Comparison of ENCODE assay signal across 20 cellular contexts in the genomic region with DNA sequence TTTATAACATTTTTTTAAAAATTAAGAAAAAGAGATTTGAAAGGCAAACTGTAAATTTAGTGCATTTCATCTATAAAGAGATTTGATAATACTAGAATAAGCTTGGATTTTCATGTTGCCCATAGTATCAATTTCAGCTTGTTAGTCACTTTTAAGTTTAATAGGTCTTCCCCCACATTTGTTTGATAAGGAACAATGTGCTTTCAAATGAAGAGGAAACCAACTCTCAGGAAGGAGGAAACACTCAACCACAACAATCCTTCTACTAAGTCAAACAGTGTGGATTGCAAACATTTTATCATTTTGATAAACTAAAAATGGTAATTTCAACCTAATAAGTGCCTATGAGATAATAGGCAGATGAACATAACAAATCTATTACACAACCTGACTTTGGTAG.
DNase-seq lines count a peak whose midpoint lies in the region; ATAC-seq, FAIRE-seq and TF ChIP-seq lines count a peak whose summit lies in the region.
"Had no signal": no experiment of that assay in that cellular context is flagged by ENCODE, and none has a peak within 500 bp of the region (broad histone marks: within the 10 kb centered on the region; RNA-seq: fewer than 3 reads in every experiment).

No MANE protein-coding gene starts in this region.

- no TSS peak for BruUV-seq in endothelial cell of umbilical vein (replicated peaks; lab: Mats Ljungman, UMichigan)

- POLR2A ChIA-PET in endothelial cell of umbilical vein (lab: Charles Lee), result no interaction called here
- POLR2A ChIA-PET in activated CD4-positive, alpha-beta T cell treated with anti-CD3 and anti-CD28 coated beads for 36 hours (lab: Charles Lee), result no interaction called here

- no peak overlapping the region for H3K4me3 Mint-ChIP-seq in activated CD4-positive, alpha-beta T cell treated with anti-CD3 and anti-CD28 coated beads for 36 hours
- no peak overlapping the region for H3K4me3 Mint-ChIP-seq in activated T-helper 17 cell treated with anti-CD3 and anti-CD28 coated beads, Interleukin-2, amount 50 U/mL, for 72 hours
- H3K4me3 Mint-ChIP-seq: B cell; CD4-positive, alpha-beta T cell had no signal

- no peaks in the 10 kb centered on the region for H3K36me3 Mint-ChIP-seq in activated CD4-positive, alpha-beta T cell treated with anti-CD3 and anti-CD28 coated beads for 36 hours (ENCODE audit: low read depth)
- no peaks in the 10 kb centered on the region for H3K36me3 Mint-ChIP-seq in activated T-helper 17 cell treated with anti-CD3 and anti-CD28 coated beads, Interleukin-2, amount 50 U/mL, for 72 hours (ENCODE audit: low read depth)

- no peaks in the 10 kb centered on the region for H3K9me2 ChIP-seq in OCI-LY1 (ENCODE audit: low read depth, low read length)

- DNase-seq in endothelial cell of umbilical vein (ENCODE audit: low read depth, low spot score) (peak; percentile 70), lung microvascular endothelial cell (ENCODE audit: low read depth in 2 of 2) (peak; percentile 32 to 76), adrenal gland (no peak), NCI-H2107 treated with DMSO at 0.1 percent for 48 hours (lab: John Stamatoyannopoulos, UW; ENCODE audit: unreplicated experiment) (no peak)
- no peak for DNase-seq in activated CD4-positive, alpha-beta T cell treated with anti-CD3 and anti-CD28 coated beads for 36 hours
- DNase-seq: Caco-2; CD4-positive, alpha-beta T cell; GDM1; GM23248 had no signal

- no peaks in the 10 kb centered on the region for H4K20me1 ChIP-seq in OCI-LY1 (ENCODE audit: insufficient read depth, low read length)
- H4K20me1 ChIP-seq in endothelial cell of umbilical vein (replicated peaks; ENCODE audit: control insufficient read depth, extremely low read depth, insufficient read depth, low read length), result no peaks in the 10 kb centered on the region

- H3K36me3 ChIP-seq in ACC112 (ENCODE audit: insufficient read depth, low read length) (no peaks in the 10 kb centered on the region), OCI-LY1 (ENCODE audit: insufficient read depth, low read length) (no peaks in the 10 kb centered on the region), endothelial cell of umbilical vein (ENCODE audit: control insufficient read depth in 2 of 2, extremely low read depth in 1 of 2, insufficient read depth in 2 of 2, low read length in 2 of 2) (no peaks in the 10 kb centered on the region), adrenal gland (replicated peaks in 1 of 2) (peaks cover 0 to 4% of the 10 kb centered on the region in 2 donors)
- H3K36me3 ChIP-seq: HAP-1 had no signal

- peak; percentile 26 for FAIRE-seq in endothelial cell of umbilical vein (lab: Jason Lieb, UNC)
- FAIRE-seq: A549, GM12892, GM18507, HepG2 had no signal

- no peak overlapping the region for H3K27ac ChIP-seq in ACC112 (ENCODE audit: low read depth, low read length)
- no peak overlapping the region for H3K27ac ChIP-seq in OCI-LY1 (ENCODE audit: low read depth, low read length, poor library complexity, severe bottlenecking)
- H3K27ac ChIP-seq in endothelial cell of umbilical vein (ENCODE audit: insufficient read depth, low read depth, low read length), result no peak overlapping the region
- H3K27ac ChIP-seq in adrenal gland, result no peak overlapping the region
- H3K27ac ChIP-seq: 22Rv1, A549, C4-2B, GM23248 had no signal

- H3K9me3 Mint-ChIP-seq in activated CD4-positive, alpha-beta T cell treated with anti-CD3 and anti-CD28 coated beads for 36 hours (ENCODE audit: low read depth), result peaks cover 5% of the 10 kb centered on the region
- peaks cover 13% of the 10 kb centered on the region for H3K9me3 Mint-ChIP-seq in activated T-helper 17 cell treated with anti-CD3 and anti-CD28 coated beads, Interleukin-2, amount 50 U/mL, for 72 hours

- H3K4me2 ChIP-seq in OCI-LY1 (ENCODE audit: low read length), result no peak overlapping the region; the same call in 1 of the 2 replicates
- peak overlapping the region; percentile 71 for H3K4me2 ChIP-seq in endothelial cell of umbilical vein (ENCODE audit: insufficient read depth, low read length)
- H3K4me2 ChIP-seq: A549 had no signal

- no peak for TF ChIP-seq CTCF in OCI-LY1 (IDR thresholded peaks at IDR 0.05; ENCODE audit: low read length)
- TF ChIP-seq CTCF in endothelial cell of umbilical vein (IDR thresholded peaks at IDR 0.05; ENCODE audit: extremely low read depth in 1 of 2, insufficient read depth in 1 of 2, low read depth in 1 of 2, low read length in 2 of 2), result no peak
- TF ChIP-seq CTCF in adrenal gland (IDR thresholded peaks at IDR 0.05), result no peak

- H3K27me3 ChIP-seq in ACC112 (ENCODE audit: insufficient read depth, low read length), result no peaks in the 10 kb centered on the region
- H3K27me3 ChIP-seq in OCI-LY1 (ENCODE audit: insufficient read depth, low read length), result no peaks in the 10 kb centered on the region
- H3K27me3 ChIP-seq in endothelial cell of umbilical vein (ENCODE audit: control insufficient read depth in 2 of 2, insufficient read depth in 2 of 2, low read length in 2 of 2), result no peaks in the 10 kb centered on the region
- no peaks in the 10 kb centered on the region for H3K27me3 ChIP-seq in adrenal gland

- no peaks in the 10 kb centered on the region for H3K4me1 Mint-ChIP-seq in activated CD4-positive, alpha-beta T cell treated with anti-CD3 and anti-CD28 coated beads for 36 hours
- H3K4me1 Mint-ChIP-seq in activated T-helper 17 cell treated with anti-CD3 and anti-CD28 coated beads, Interleukin-2, amount 50 U/mL, for 72 hours, result no peaks in the 10 kb centered on the region
- H3K4me1 Mint-ChIP-seq: B cell had no signal

- ATAC-seq in activated CD4-positive, alpha-beta T cell treated with anti-CD3 and anti-CD28 coated beads for 36 hours, result no peak
- no peak for ATAC-seq in activated T-helper 17 cell treated with anti-CD3 and anti-CD28 coated beads, Interleukin-2, amount 50 U/mL, for 72 hours (replicated peaks)
- ATAC-seq: A549, HepG2 had no signal

- peaks cover 28% of the 10 kb centered on the region for H3K4me1 ChIP-seq in ACC112 (ENCODE audit: control insufficient read depth, insufficient read depth, low read length, unreplicated experiment)
- peaks cover 56% of the 10 kb centered on the region for H3K4me1 ChIP-seq in OCI-LY1 (ENCODE audit: insufficient read depth, low read length, severe bottlenecking)
- peaks cover 11% of the 10 kb centered on the region for H3K4me1 ChIP-seq in endothelial cell of umbilical vein (ENCODE audit: control insufficient read depth, extremely low read depth, insufficient read depth, low read length)
- no peaks in the 10 kb centered on the region for H3K4me1 ChIP-seq in adrenal gland (replicated peaks in 1 of 2)
- H3K4me1 ChIP-seq: A549, Caco-2, HAP-1 had no signal

- CTCF ChIA-PET in endothelial cell of umbilical vein (lab: Charles Lee), result interaction anchor here (0.7 to 1.4 kb wide), 4 partner anchors 39 to 127 kb away, joined by 3 to 6 read pairs (median 3); no protein-coding TSS in a partner anchor
- CTCF ChIA-PET in activated CD4-positive, alpha-beta T cell treated with anti-CD3 and anti-CD28 coated beads for 36 hours (lab: Charles Lee), result no interaction called here

- dilution Hi-C loops in endothelial cell of umbilical vein (cut with MboI; ENCODE audit: extremely low pct_ligation_motif_present, low sequenced_read_pairs), result no loop called here

- H3K9ac ChIP-seq in OCI-LY1 (ENCODE audit: low read length) (no peak overlapping the region), endothelial cell of umbilical vein (replicated peaks; ENCODE audit: extremely low read depth, insufficient read depth, low read length) (no peak overlapping the region)
- H3K9ac ChIP-seq: GM23248 had no signal

- no peak overlapping the region for H3K27ac Mint-ChIP-seq in activated CD4-positive, alpha-beta T cell treated with anti-CD3 and anti-CD28 coated beads for 36 hours
- no peak overlapping the region for H3K27ac Mint-ChIP-seq in activated T-helper 17 cell treated with anti-CD3 and anti-CD28 coated beads, Interleukin-2, amount 50 U/mL, for 72 hours
- H3K27ac Mint-ChIP-seq: B cell; CD4-positive, alpha-beta T cell had no signal

- TF ChIP-seq POLR2A in endothelial cell of umbilical vein (IDR thresholded peaks at IDR 0.05; ENCODE audit: low read depth, low read length) (no peak), adrenal gland (IDR thresholded peaks at IDR 0.05) (no peak)

- intact Hi-C loops in endothelial cell of umbilical vein (cut with micrococcal nuclease), result no loop called here
- intact Hi-C loops in activated CD4-positive, alpha-beta T cell treated with anti-CD3 and anti-CD28 coated beads for 36 hours (cut with DNase I, micrococcal nuclease), result no loop called here
- intact Hi-C loops in adrenal gland (cut with DNase I), result no loop called here

- peak overlapping the region; percentile 50 for H2AFZ ChIP-seq in ACC112 (ENCODE audit: low read length, unreplicated experiment)
- H2AFZ ChIP-seq in OCI-LY1 (ENCODE audit: low read length), result peak overlapping the region; percentile 88
- H2AFZ ChIP-seq in endothelial cell of umbilical vein (ENCODE audit: low read depth, low read length), result no peak overlapping the region
- H2AFZ ChIP-seq: GM23248 had no signal

- no peaks in the 10 kb centered on the region for H3K9me3 ChIP-seq in OCI-LY1 (ENCODE audit: low read length)
- H3K9me3 ChIP-seq in endothelial cell of umbilical vein (replicated peaks; ENCODE audit: control insufficient read depth, insufficient read depth, low read length), result no peaks in the 10 kb centered on the region
- H3K9me3 ChIP-seq in adrenal gland (replicated peaks in 1 of 3), result no peaks in the 10 kb centered on the region
- H3K9me3 ChIP-seq: A549, Caco-2, HAP-1 had no signal

- H3K4me3 ChIP-seq in ACC112 (ENCODE audit: low read depth, low read length) (no peak overlapping the region), OCI-LY1 (ENCODE audit: low read depth, low read length, poor library complexity, severe bottlenecking) (no peak overlapping the region), endothelial cell of umbilical vein (replicated peaks in 1 of 3; ENCODE audit: insufficient read depth in 1 of 3, low read depth in 1 of 3, low read length in 3 of 3) (no peak overlapping the region), adrenal gland (no peak overlapping the region)
- H3K4me3 ChIP-seq: A549, GM23248, HAP-1 had no signal

- no peaks in the 10 kb centered on the region for H3K79me2 ChIP-seq in ACC112 (ENCODE audit: control insufficient read depth, insufficient read depth, low read length, unreplicated experiment)
- H3K79me2 ChIP-seq in OCI-LY1 (ENCODE audit: insufficient read depth, low read length), result no peaks in the 10 kb centered on the region
- H3K79me2 ChIP-seq in endothelial cell of umbilical vein (ENCODE audit: control insufficient read depth, insufficient read depth, low read length), result no peaks in the 10 kb centered on the region

- H3K9me1 ChIP-seq in endothelial cell of umbilical vein (replicated peaks; ENCODE audit: control insufficient read depth, extremely low read depth, insufficient read depth, low read length), result no peaks in the 10 kb centered on the region

- no peaks in the 10 kb centered on the region for H3K27me3 Mint-ChIP-seq in activated CD4-positive, alpha-beta T cell treated with anti-CD3 and anti-CD28 coated beads for 36 hours
- H3K27me3 Mint-ChIP-seq in activated T-helper 17 cell treated with anti-CD3 and anti-CD28 coated beads, Interleukin-2, amount 50 U/mL, for 72 hours, result no peaks in the 10 kb centered on the region
- H3K27me3 Mint-ChIP-seq: B cell; CD4-positive, alpha-beta T cell had no signal

- H3F3A ChIP-seq in OCI-LY1 (ENCODE audit: insufficient read depth, low read length), result no peaks in the 10 kb centered on the region

TF ChIP-seq in endothelial cell of umbilical vein, 7 proteins besides CTCF, POLR2A, EP300 and RAD21 (continues in another document):
- TF ChIP-seq GATA2 (IDR thresholded peaks at IDR 0.05; ENCODE audit: insufficient read depth, insufficient read length, low read depth, low read length), result peak; percentile 14

Comparison
In these comparisons a context has a peak if more than half of its experiments do, and no peak if none do; other contexts are left out.
1. DNase-seq: peak in endothelial cell of umbilical vein (single experiment) and lung microvascular endothelial cell (2 of 2); none in activated CD4-positive, alpha-beta T cell treated with anti-CD3 and anti-CD28 coated beads for 36 hours (single experiment), adrenal gland (0 of 7) and NCI-H2107 treated with DMSO at 0.1 percent for 48 hours (single experiment).